Comparison of ENCODE assay signal across 13 cellular contexts in genomic region chr5:121399879-121400278, GRCh38.
DNase-seq lines count a peak whose midpoint lies in the region; ATAC-seq lines count a peak whose summit lies in the region.
"Had no signal": no experiment of that assay in that cellular context is flagged by ENCODE, and none has a peak within 500 bp of the region (broad histone marks: within the 10 kb centered on the region; RNA-seq: fewer than 3 reads in every experiment).

No MANE protein-coding gene starts in this region.

- ATAC-seq in GM18870 (IDR thresholded peaks at IDR 0.05; ENCODE audit: unreplicated experiment) (peak; percentile 92), GM21737 (IDR thresholded peaks at IDR 0.05; ENCODE audit: unreplicated experiment) (peak; percentile 74), HG03066 (IDR thresholded peaks at IDR 0.05; ENCODE audit: low read depth, unreplicated experiment) (peak; percentile 65), GM19467 (IDR thresholded peaks at IDR 0.05; ENCODE audit: unreplicated experiment) (no peak)
- ATAC-seq: naive thymus-derived CD8-positive, alpha-beta T cell had no signal

- DNase-seq in SK-MEL-5 (ENCODE audit: low read depth, low spot score) (peak; percentile 19), Ammon's horn (ENCODE audit: low spot score) (no peak), G401 (ENCODE audit: low spot score) (no peak)
- no peak for DNase-seq in activated CD8-positive, alpha-beta memory T cell treated with anti-CD3 and anti-CD28 coated beads, Interleukin-2, amount 50 U/mL, for 48 hours
- DNase-seq: activated naive CD8-positive, alpha-beta T cell treated with anti-CD3 and anti-CD28 coated beads, Interleukin-2, amount 10 ng/mL, durations not matched to agents 7 days and 5 days; naive thymus-derived CD8-positive, alpha-beta T cell; NCI-H2081; substantia nigra; WERI-Rb-1 had no signal

- in situ Hi-C loops in SK-MEL-5 (cut with HindIII; ENCODE audit: low pct_unique_long_range_greater_than_20kb, low sequenced_read_pairs) = no loop called here
- in situ Hi-C loops in G401 (cut with HindIII; ENCODE audit: low sequenced_read_pairs) = no loop called here
